9 cellular contexts compared by ENCODE assay signal in the genomic region with DNA sequence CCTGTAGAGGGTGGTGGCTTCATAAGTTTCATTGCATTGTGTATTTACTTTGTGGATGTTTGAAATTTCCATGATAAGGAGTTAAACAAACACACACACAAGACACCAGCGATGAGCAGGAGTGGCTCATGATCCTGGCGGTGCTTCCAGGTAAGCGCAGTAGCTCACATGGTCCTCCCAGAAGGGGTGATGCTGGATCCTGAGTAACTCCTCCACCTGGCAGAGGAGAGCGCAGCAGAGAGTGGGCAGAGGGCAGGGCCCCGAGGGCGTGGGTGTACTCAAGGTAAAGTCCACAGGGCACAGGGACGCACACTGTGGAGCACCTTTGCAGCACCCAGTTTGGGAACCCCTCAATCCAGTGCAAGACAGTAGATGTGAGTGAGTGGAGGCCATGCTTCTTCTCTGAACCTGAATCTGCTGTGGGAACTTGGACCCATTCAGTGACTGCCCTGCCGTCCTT. TPM values are rescaled to one million over a fixed set of nuclear protein-coding genes. Genes with fewer than 3 reads are reported as not detected.
DNase-seq lines count a peak whose midpoint lies in the region; ATAC-seq, FAIRE-seq and TF ChIP-seq lines count a peak whose summit lies in the region.
"Had no signal": no experiment of that assay in that cellular context is flagged by ENCODE, and none has a peak within 500 bp of the region (broad histone marks: within the 10 kb centered on the region; RNA-seq: fewer than 3 reads in every experiment).

No MANE protein-coding gene starts in this region.

- no peak for FAIRE-seq in D721Med (lab: Jason Lieb, UNC)

- H2BK12ac ChIP-seq in neuronal stem cell (ENCODE audit: low read length) = no peak overlapping the region

- intact Hi-C loops in esophagus squamous epithelium (cut with DNase I) = no loop called here

- H4K91ac ChIP-seq in neuronal stem cell (ENCODE audit: low read depth, low read length, poor library complexity) = no peak overlapping the region

- no peak for TF ChIP-seq POLR2A in esophagus squamous epithelium (IDR thresholded peaks at IDR 0.05)

- H2AK5ac ChIP-seq in neuronal stem cell (ENCODE audit: low read depth, low read length) = no peak overlapping the region

- no peak overlapping the region for H2BK15ac ChIP-seq in neuronal stem cell (ENCODE audit: low read length)

- no peak overlapping the region for H3K4ac ChIP-seq in neuronal stem cell (ENCODE audit: low read length)

- H3K4me1 Mint-ChIP-seq in osteocyte (ENCODE audit: unreplicated experiment) = peaks cover 13% of the 10 kb centered on the region

- H3K4me3 ChIP-seq in esophagus squamous epithelium (peak overlapping the region in 3 of 4 donors; percentile 27 to 56 (median 33)), neuronal stem cell (ENCODE audit: low read length in 2 of 2) (no peak overlapping the region)

- H2AFZ ChIP-seq in neuronal stem cell (ENCODE audit: low read length) = no peak overlapping the region

- H3K36me3 Mint-ChIP-seq in activated naive CD4-positive, alpha-beta T cell treated with anti-CD3 and anti-CD28 coated beads, Interleukin-2, amount 50 U/mL, for 72 hours = no peaks in the 10 kb centered on the region
- H3K36me3 Mint-ChIP-seq in osteocyte (ENCODE audit: unreplicated experiment) = no peaks in the 10 kb centered on the region

- no peak overlapping the region for H3K18ac ChIP-seq in neuronal stem cell (ENCODE audit: low read length)

- no peaks in the 10 kb centered on the region for H3K9me3 Mint-ChIP-seq in activated naive CD4-positive, alpha-beta T cell treated with anti-CD3 and anti-CD28 coated beads, Interleukin-2, amount 50 U/mL, for 72 hours
- no peaks in the 10 kb centered on the region for H3K9me3 Mint-ChIP-seq in osteocyte (ENCODE audit: unreplicated experiment)

- no peak overlapping the region for H4K8ac ChIP-seq in neuronal stem cell (ENCODE audit: low read depth, low read length)

- no peak for DNase-seq in activated naive CD4-positive, alpha-beta T cell treated with anti-CD3 and anti-CD28 coated beads, Interleukin-2, amount 50 U/mL, for 72 hours (ENCODE audit: low spot score in 2 of 2)
- no peak for DNase-seq in activated naive CD4-positive, alpha-beta T cell treated with anti-CD3 and anti-CD28 coated beads, Interleukin-2, amount 50 U/mL, for 16 hours
- DNase-seq in esophagus squamous epithelium (lab: John Stamatoyannopoulos, UW) = no peak
- peak; percentile 73 for DNase-seq in osteocyte (ENCODE audit: extremely low spot score, unreplicated experiment)
- DNase-seq in D721Med (ENCODE audit: insufficient read length, low spot score) = no peak
- DNase-seq in neuronal stem cell (ENCODE audit: low spot score) = no peak
- DNase-seq in GDM1 (lab: John Stamatoyannopoulos, UW) = no peak
- DNase-seq: activated T-cell treated with anti-CD3 and anti-CD28 coated beads for 4 hours had no signal

- H3K14ac ChIP-seq in neuronal stem cell (ENCODE audit: low read length) = no peak overlapping the region

- no peak overlapping the region for H3K4me3 Mint-ChIP-seq in osteocyte (ENCODE audit: unreplicated experiment)

- H3K23ac ChIP-seq in neuronal stem cell (ENCODE audit: low read depth, low read length, poor library complexity) = no peak overlapping the region

- H3K36me3 ChIP-seq in esophagus squamous epithelium (no peaks in the 10 kb centered on the region), neuronal stem cell (replicated peaks in 1 of 2; ENCODE audit: control insufficient read depth in 2 of 2, insufficient read depth in 2 of 2, low read length in 2 of 2) (peaks cover 2 to 6% of the 10 kb centered on the region in 2 donors)

- H3K9me3 ChIP-seq in esophagus squamous epithelium = no peaks in the 10 kb centered on the region
- peaks cover 0 to 11% of the 10 kb centered on the region in 2 donors for H3K9me3 ChIP-seq in neuronal stem cell (replicated peaks in 1 of 2; ENCODE audit: control insufficient read depth in 2 of 2, insufficient read depth in 1 of 2, low read depth in 1 of 2, low read length in 2 of 2)

- H3K27me3 ChIP-seq in esophagus squamous epithelium (no peaks in the 10 kb centered on the region), neuronal stem cell (ENCODE audit: control insufficient read depth in 3 of 3, insufficient read depth in 3 of 3, low read depth in 1 of 3, low read length in 3 of 3) (no peaks in the 10 kb centered on the region)

- no peak for ATAC-seq in activated naive CD4-positive, alpha-beta T cell treated with anti-CD3 and anti-CD28 coated beads, Interleukin-2, amount 50 U/mL, for 72 hours
- no peak for ATAC-seq in HG02678 (IDR thresholded peaks at IDR 0.05; ENCODE audit: unreplicated experiment)

- H3K27ac ChIP-seq in esophagus squamous epithelium (peak overlapping the region; percentile 91 to 98 (median 96)), neuronal stem cell (replicated peaks; ENCODE audit: low read length) (no peak overlapping the region)

- H3K9ac ChIP-seq in neuronal stem cell (ENCODE audit: low read depth, low read length, poor library complexity) = no peak overlapping the region

- H2BK120ac ChIP-seq in neuronal stem cell (ENCODE audit: low read depth, low read length) = no peak overlapping the region

- H3K79me1 ChIP-seq in neuronal stem cell (ENCODE audit: low read depth, low read length) = no peaks in the 10 kb centered on the region

- TF ChIP-seq CTCF in esophagus squamous epithelium (IDR thresholded peaks at IDR 0.05) (peak in 1 of 6 experiments; percentile 7), osteocyte (IDR thresholded peaks at IDR 0.05) (no peak), D721Med (IDR thresholded peaks at IDR 0.05; ENCODE audit: insufficient read depth, missing control alignments) (no peak)

- no peak overlapping the region for H2BK5ac ChIP-seq in neuronal stem cell (ENCODE audit: low read length)

- peak overlapping the region; percentile 72 for H3K27ac Mint-ChIP-seq in activated naive CD4-positive, alpha-beta T cell treated with anti-CD3 and anti-CD28 coated beads, Interleukin-2, amount 50 U/mL, for 72 hours
- H3K27ac Mint-ChIP-seq in osteocyte (ENCODE audit: unreplicated experiment) = peak overlapping the region; percentile 85

- 51 to 79% methylated on average over 8 of the region's 8 CpGs for WGBS in esophagus squamous epithelium, 2 donors
- WGBS in neuronal stem cell (ENCODE audit: extremely low coverage in 2 of 2, insufficient read length in 2 of 2, insufficient replicate concordance in 1 of 2), 2 donors = no CpG with 5 or more reads among the region's 8 CpGs

- H3K4me2 ChIP-seq in neuronal stem cell (ENCODE audit: insufficient read depth, low read length, poor library complexity, severe bottlenecking) = no peak overlapping the region

- H3K27me3 Mint-ChIP-seq in osteocyte (ENCODE audit: unreplicated experiment) = no peaks in the 10 kb centered on the region

- peaks cover 43 to 63% (median 49%) of the 10 kb centered on the region in 3 donors for H3K4me1 ChIP-seq in esophagus squamous epithelium
- H3K4me1 ChIP-seq in neuronal stem cell (ENCODE audit: control insufficient read depth in 2 of 2, insufficient read depth in 1 of 2, low read depth in 1 of 2, low read length in 2 of 2) = peaks cover 20 to 21% of the 10 kb centered on the region in 2 donors

RNA-seq across cellular contexts. Expression of gene RFX2, which starts 54.0 kb away (rescaled TPM):
- 10 to 100 TPM; 11.2 to 13.8 TPM for total RNA-seq in activated naive CD4-positive, alpha-beta T cell treated with anti-CD3 and anti-CD28 coated beads, Interleukin-2, amount 50 U/mL, for 72 hours
- total RNA-seq in esophagus squamous epithelium (10 to 100 TPM in 1 of 4 donors, 1 to 10 TPM in 3; 5.2 to 21.4 (median 7.7) TPM), osteocyte (4.5 and 5.3 TPM in 2 replicates)
- 9.4 TPM for polyA plus RNA-seq in neuronal stem cell (2013, experiment 1 of 2)
- polyA plus RNA-seq in neuronal stem cell (2013, experiment 2 of 2) = 11.1 TPM

Comparison
In these comparisons a context has a peak if more than half of its experiments do, and no peak if none do; other contexts are left out.
1. H3K4me3 ChIP-seq: peak in esophagus squamous epithelium (3 of 4); none in neuronal stem cell (0 of 2).